8 cellular contexts compared by ENCODE assay signal in the genomic region with DNA sequence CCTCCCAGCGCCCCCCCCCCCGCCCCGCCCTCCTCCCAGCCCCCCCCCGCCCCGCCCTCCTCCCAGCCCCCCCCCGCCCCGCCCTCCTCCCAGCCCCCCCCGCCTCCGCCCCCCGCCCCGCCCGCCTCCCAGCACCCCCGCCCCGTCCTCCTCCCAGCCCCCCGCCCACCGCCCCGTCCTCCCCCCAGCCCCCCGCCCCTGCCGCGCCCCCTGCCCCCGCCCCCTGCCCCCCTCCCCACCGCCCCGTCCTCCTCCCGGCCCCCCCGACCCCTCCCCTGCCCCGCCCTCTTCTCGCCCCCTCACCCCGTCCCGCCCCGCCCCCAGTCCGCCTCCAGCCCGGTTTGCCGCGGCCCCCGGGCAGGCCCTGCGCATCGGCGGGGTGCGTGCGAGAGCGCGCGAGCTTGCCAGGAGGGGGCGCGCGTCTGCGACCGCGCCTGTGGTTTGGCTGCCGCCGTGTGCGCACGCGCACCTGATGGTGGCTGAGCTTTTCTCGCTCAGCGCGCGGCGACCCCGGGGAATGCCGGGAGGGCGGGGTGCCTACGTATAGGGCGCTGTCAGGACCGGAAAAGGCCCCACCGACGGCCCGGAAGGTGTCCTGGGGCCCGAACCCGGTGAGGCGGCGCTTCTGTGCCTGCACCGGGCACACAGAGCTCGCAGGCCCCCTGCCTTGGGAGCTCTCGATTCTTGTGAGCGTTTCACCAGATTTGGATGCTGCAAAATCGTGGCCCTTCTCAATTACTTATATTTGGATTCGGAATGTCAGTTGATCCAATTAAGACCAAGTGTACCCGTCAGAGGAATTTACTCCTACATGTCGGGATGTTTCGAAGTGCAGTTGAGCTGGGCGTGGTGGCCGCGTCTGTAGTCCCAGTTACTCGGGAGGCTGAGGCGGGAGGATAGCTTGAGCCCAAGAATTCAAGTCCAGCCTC. TPM values are rescaled to one million over a fixed set of nuclear protein-coding genes. Genes with fewer than 3 reads are reported as not detected.
DNase-seq lines count a peak whose midpoint lies in the region; ATAC-seq and TF ChIP-seq lines count a peak whose summit lies in the region.

No MANE protein-coding gene starts in this region.

- DNase-seq in CD1c-positive myeloid dendritic cell (ENCODE audit: extremely low spot score) (peak; percentile 97), NCI-H526 (lab: John Stamatoyannopoulos, UW) (peak; percentile 40 to 93), coronary artery (ENCODE audit: low spot score) (peak; percentile 97), left lung (peak; percentile 97 to 99)
- DNase-seq in activated CD4-positive, alpha-beta T cell treated with anti-CD3 and anti-CD28 coated beads, Interleukin-2, amount 10 ng/mL, durations not matched to agents 24 days and 14 days, result peak; percentile 99
- peak; percentile 97 for DNase-seq in stimulated activated CD4-positive, alpha-beta T cell treated with anti-CD3 and anti-CD28 coated beads, Interleukin-2, amount 100 ng/mL, for 24 hours

- H3K4me1 Mint-ChIP-seq in activated CD4-positive, alpha-beta T cell treated with anti-CD3 and anti-CD28 coated beads, Interleukin-2, amount 10 ng/mL, durations not matched to agents 24 days and 14 days, result peaks cover 23% of the 10 kb centered on the region

- H3K27me3 Mint-ChIP-seq in activated CD4-positive, alpha-beta T cell treated with anti-CD3 and anti-CD28 coated beads, Interleukin-2, amount 10 ng/mL, durations not matched to agents 24 days and 14 days, result peaks cover 8% of the 10 kb centered on the region

- H3K4me3 ChIP-seq in coronary artery, result peak overlapping the region; percentile 84
- H3K4me3 ChIP-seq in left lung, result peak overlapping the region; percentile 40 to 73

- no peaks in the 10 kb centered on the region for H3K9me3 ChIP-seq in left lung

- peak overlapping the region; percentile 94 for H3K27ac Mint-ChIP-seq in activated CD4-positive, alpha-beta T cell treated with anti-CD3 and anti-CD28 coated beads, Interleukin-2, amount 10 ng/mL, durations not matched to agents 24 days and 14 days

- peaks cover 0 to 5% of the 10 kb centered on the region in 2 donors for H3K36me3 ChIP-seq in left lung

- peaks cover 10 to 33% of the 10 kb centered on the region in 2 donors for H3K4me1 ChIP-seq in left lung

- TF ChIP-seq CTCF in coronary artery (IDR thresholded peaks at IDR 0.05), result peak; percentile 54
- peak; percentile 50 to 77 for TF ChIP-seq CTCF in left lung (IDR thresholded peaks at IDR 0.05)

- intact Hi-C loops in activated CD4-positive, alpha-beta T cell treated with anti-CD3 and anti-CD28 coated beads, Interleukin-2, amount 10 ng/mL, durations not matched to agents 24 days and 14 days (cut with micrococcal nuclease), result loop anchor here (1.0 to 2.0 kb wide), 4 partner anchors 37 to 324 kb away; a partner anchor contains a TSS
- intact Hi-C loops in left lung (cut with DNase I), result no loop called here

- no peaks in the 10 kb centered on the region for H3K9me3 Mint-ChIP-seq in activated CD4-positive, alpha-beta T cell treated with anti-CD3 and anti-CD28 coated beads, Interleukin-2, amount 10 ng/mL, durations not matched to agents 24 days and 14 days

- peaks cover 14% of the 10 kb centered on the region for H3K36me3 Mint-ChIP-seq in activated CD4-positive, alpha-beta T cell treated with anti-CD3 and anti-CD28 coated beads, Interleukin-2, amount 10 ng/mL, durations not matched to agents 24 days and 14 days (ENCODE audit: low read depth)

- ATAC-seq in GM19372 (IDR thresholded peaks at IDR 0.05; ENCODE audit: low read depth, unreplicated experiment) (peak; percentile 91), HG03520 (IDR thresholded peaks at IDR 0.05; ENCODE audit: unreplicated experiment) (peak; percentile 70), left lung (peak; percentile 90)

- H3K27ac ChIP-seq in coronary artery, result peak overlapping the region; percentile 82 to 95
- H3K27ac ChIP-seq in left lung, result peak overlapping the region; percentile 89 to 97

- H3K27me3 ChIP-seq in left lung, result no peaks in the 10 kb centered on the region

- H3K4me3 Mint-ChIP-seq in activated CD4-positive, alpha-beta T cell treated with anti-CD3 and anti-CD28 coated beads, Interleukin-2, amount 10 ng/mL, durations not matched to agents 24 days and 14 days, result peak overlapping the region; percentile 90

RNA-seq across cellular contexts. Expression of a gene that starts 0.5 kb away (rescaled TPM):
- total RNA-seq in activated CD4-positive, alpha-beta T cell treated with anti-CD3 and anti-CD28 coated beads, Interleukin-2, amount 10 ng/mL, durations not matched to agents 24 days and 14 days, result 118 TPM in 2 replicates
- 10 to 100 TPM; 26.4 to 42.1 TPM for total RNA-seq in left lung

RNA-seq across cellular contexts. Expression of a gene that starts 36.1 kb away (rescaled TPM):
- total RNA-seq in activated CD4-positive, alpha-beta T cell treated with anti-CD3 and anti-CD28 coated beads, Interleukin-2, amount 10 ng/mL, durations not matched to agents 24 days and 14 days, result 126 and 138 TPM in 2 replicates
- 100 to 1,000 TPM; 195 to 276 TPM for total RNA-seq in left lung

RNA-seq across cellular contexts. Expression of a gene that starts 44.2 kb away (rescaled TPM):
- total RNA-seq in activated CD4-positive, alpha-beta T cell treated with anti-CD3 and anti-CD28 coated beads, Interleukin-2, amount 10 ng/mL, durations not matched to agents 24 days and 14 days, result 20.9 and 24.3 TPM in 2 replicates
- 10 to 100 TPM; 15.0 to 16.6 TPM for total RNA-seq in left lung

Comparison
In these comparisons a context has a peak if more than half of its experiments do, and no peak if none do; other contexts are left out.
1. Peak in every context shown above with its lines: DNase-seq, ATAC-seq, H3K4me3 ChIP-seq and H3K27ac ChIP-seq.